ENCODE assay signal across 10 cellular contexts in genomic region chr5:73783823-73784222, GRCh38.
DNase-seq lines count a peak whose midpoint lies in the region; ATAC-seq, FAIRE-seq and TF ChIP-seq lines count a peak whose summit lies in the region.
"Had no signal": no experiment of that assay in that cellular context is flagged by ENCODE, and none has a peak within 500 bp of the region (broad histone marks: within the 10 kb centered on the region; RNA-seq: fewer than 3 reads in every experiment).

No MANE protein-coding gene starts in this region.

- intact Hi-C loops in gastrocnemius medialis (cut with DNase I; ENCODE audit: low total_unique reads): no loop called here

- H3K27me3 ChIP-seq in gastrocnemius medialis: no peaks in the 10 kb centered on the region
- H3K27me3 ChIP-seq: gastroesophageal sphincter had no signal

- no peak overlapping the region for H3K27ac ChIP-seq in gastrocnemius medialis
- H3K27ac ChIP-seq: gastroesophageal sphincter had no signal

- peak; percentile 16 for TF ChIP-seq CTCF in GM13977 (IDR thresholded peaks at IDR 0.05; ENCODE audit: extremely low read depth, insufficient read depth, missing control alignments)
- peak; percentile 43 for TF ChIP-seq CTCF in fibroblast of pulmonary artery (IDR thresholded peaks at IDR 0.05; ENCODE audit: low read length, missing control alignments)
- no peak for TF ChIP-seq CTCF in omental fat pad (IDR thresholded peaks at IDR 0.05)
- peak in 1 of 5 experiments; percentile 7 for TF ChIP-seq CTCF in gastrocnemius medialis (IDR thresholded peaks at IDR 0.05 in 4 of 5, conservative IDR thresholded peaks at IDR 0.05 in 1 of 5)

- no peaks in the 10 kb centered on the region for H3K9me3 ChIP-seq in gastrocnemius medialis
- H3K9me3 ChIP-seq: gastroesophageal sphincter had no signal

- ATAC-seq in omental fat pad (ENCODE audit: low FRiP score) (no peak), HG03135 (IDR thresholded peaks at IDR 0.05; ENCODE audit: unreplicated experiment) (no peak), gastrocnemius medialis (no peak)
- ATAC-seq: activated T-cell treated with anti-CD3 and anti-CD28 coated beads, Interleukin-2, amount 50 U/mL, for 4 hours; gastroesophageal sphincter had no signal

- DNase-seq in GM13977 (ENCODE audit: low spot score): no peak
- peak; percentile 51 for DNase-seq in OCI-M1 (lab: John Stamatoyannopoulos, UW)
- peak; percentile 60 for DNase-seq in fibroblast of pulmonary artery (ENCODE audit: low read depth)
- no peak for DNase-seq in omental fat pad (ENCODE audit: low spot score)
- no peak for DNase-seq in inferior parietal cortex (ENCODE audit: extremely low spot score)
- no peak for DNase-seq in gastrocnemius medialis
- DNase-seq: activated T-cell treated with anti-CD3 and anti-CD28 coated beads, Interleukin-2, amount 50 U/mL, for 4 hours had no signal

- TF ChIP-seq POLR2A in gastrocnemius medialis (IDR thresholded peaks at IDR 0.05): no peak

- H3K4me3 ChIP-seq in fibroblast of pulmonary artery (replicated peaks; ENCODE audit: low read depth, low read length): no peak overlapping the region
- no peak overlapping the region for H3K4me3 ChIP-seq in gastrocnemius medialis
- H3K4me3 ChIP-seq: gastroesophageal sphincter had no signal

- peak; percentile 29 for FAIRE-seq in A204.1 (lab: Jason Lieb, UNC)

- H3K4me1 ChIP-seq in gastrocnemius medialis: no peaks in the 10 kb centered on the region
- H3K4me1 ChIP-seq: gastroesophageal sphincter had no signal

- in situ Hi-C loops in GM13977 (cut with MboI; ENCODE audit: low pct_unique_long_range_greater_than_20kb, low sequenced_read_pairs, unreplicated experiment) (no loop called here), gastrocnemius medialis (cut with MboI; ENCODE audit: low sequenced_read_pairs in 4 of 4) (no loop called here)

- H3K36me3 ChIP-seq in gastrocnemius medialis: no peaks in the 10 kb centered on the region

Comparison
In these comparisons a context has a peak if more than half of its experiments do, and no peak if none do; other contexts are left out.
1. DNase-seq: peak in OCI-M1 (single experiment) and fibroblast of pulmonary artery (single experiment); none in GM13977 (single experiment), omental fat pad (single experiment), inferior parietal cortex (single experiment) and gastrocnemius medialis (0 of 2).
2. CTCF ChIP-seq: peak in GM13977 (single experiment) and fibroblast of pulmonary artery (single experiment); none in omental fat pad (0 of 3).